Comparison of ENCODE assay signal across 29 cellular contexts in genomic region chr7:151437866-151438516, GRCh38. TPM values are rescaled to one million over a fixed set of nuclear protein-coding genes. Genes with fewer than 3 reads are reported as not detected.
"Had no signal": no experiment of that assay in that cellular context is flagged by ENCODE, and none has a peak within 500 bp of the region (broad histone marks: within the 10 kb centered on the region; RNA-seq: fewer than 3 reads in every experiment).

No MANE protein-coding gene starts in this region.

- H3K9me3 Mint-ChIP-seq: activated naive CD4-positive, alpha-beta T cell treated with anti-CD3 and anti-CD28 coated beads, Interleukin-2, amount 50 U/mL, for 24 hours; activated naive CD8-positive, alpha-beta T cell treated with anti-CD3 and anti-CD28 coated beads, Interleukin-2, amount 50 U/mL, for 24 hours; memory B cell; naive thymus-derived CD8-positive, alpha-beta T cell; neural crest cell; stimulated activated effector memory CD8-positive, alpha-beta T cell treated with anti-CD3 and anti-CD28 coated beads, Interleukin-12 subunit alpha, Interleukin-12 subunit beta, amount 100 ng/mL, for 72 hours; stimulated activated naive CD8-positive, alpha-beta T cell treated with anti-CD3 and anti-CD28 coated beads, Interleukin-15, Interleukin-2, amounts not matched to agents 100 ng/mL and 50 ng/mL, for 24 hours; T-helper 2 cell treated with Interferon-gamma antibody and Interleukin-4, amounts not matched to agents 5 μg/mL and 100 μg/mL, for 36 hours had no signal

- H3K4me3 Mint-ChIP-seq: activated naive CD4-positive, alpha-beta T cell treated with anti-CD3 and anti-CD28 coated beads, Interleukin-2, amount 50 U/mL, for 24 hours; activated naive CD8-positive, alpha-beta T cell treated with anti-CD3 and anti-CD28 coated beads, Interleukin-2, amount 50 U/mL, for 24 hours; memory B cell; neural crest cell; stimulated activated effector memory CD8-positive, alpha-beta T cell treated with anti-CD3 and anti-CD28 coated beads, Interleukin-12 subunit alpha, Interleukin-12 subunit beta, amount 100 ng/mL, for 72 hours; stimulated activated naive CD8-positive, alpha-beta T cell treated with anti-CD3 and anti-CD28 coated beads, Interleukin-15, Interleukin-2, amounts not matched to agents 100 ng/mL and 50 ng/mL, for 24 hours; T-helper 2 cell treated with Interferon-gamma antibody and Interleukin-4, amounts not matched to agents 5 μg/mL and 100 μg/mL, for 36 hours had no signal

- H3K36me3 ChIP-seq: gastroesophageal sphincter, tibial nerve had no signal

- H3K79me2 ChIP-seq: hepatocyte had no signal

- H3K4me3 ChIP-seq: dorsolateral prefrontal cortex, gastroesophageal sphincter, hepatocyte, skin epidermis, tibial nerve had no signal

- H3K27ac Mint-ChIP-seq: activated naive CD4-positive, alpha-beta T cell treated with anti-CD3 and anti-CD28 coated beads, Interleukin-2, amount 50 U/mL, for 24 hours; activated naive CD8-positive, alpha-beta T cell treated with anti-CD3 and anti-CD28 coated beads, Interleukin-2, amount 50 U/mL, for 24 hours; memory B cell; stimulated activated effector memory CD8-positive, alpha-beta T cell treated with anti-CD3 and anti-CD28 coated beads, Interleukin-12 subunit alpha, Interleukin-12 subunit beta, amount 100 ng/mL, for 72 hours; stimulated activated naive CD8-positive, alpha-beta T cell treated with anti-CD3 and anti-CD28 coated beads, Interleukin-15, Interleukin-2, amounts not matched to agents 100 ng/mL and 50 ng/mL, for 24 hours; T-helper 2 cell treated with Interferon-gamma antibody and Interleukin-4, amounts not matched to agents 5 μg/mL and 100 μg/mL, for 36 hours had no signal

- DNase-seq: activated CD4-positive, alpha-beta T cell treated with anti-CD3 and anti-CD28 coated beads for 4 hours; activated CD4-positive, alpha-beta T cell treated with anti-CD3 and anti-CD28 coated beads, Interleukin-2, amount 50 U/mL, for 4 hours; activated CD4-positive, CD25-positive, alpha-beta regulatory T cell; activated CD8-positive, alpha-beta memory T cell treated with anti-CD3 and anti-CD28 coated beads for 24 hours; activated naive CD8-positive, alpha-beta T cell treated with anti-CD3 and anti-CD28 coated beads, Interleukin-2, amount 50 U/mL, for 24 hours; amygdala; effector memory CD4-positive, alpha-beta T cell; erythroblast; naive thymus-derived CD8-positive, alpha-beta T cell; occipital lobe; right cardiac atrium; stimulated activated CD4-positive, alpha-beta T cell treated with anti-CD3 and anti-CD28 coated beads, Interleukin-4, amount 100 ng/mL, for 24 hours; T-helper 1 cell had no signal

- H3K4me2 ChIP-seq: hepatocyte had no signal

- H3K27ac ChIP-seq: hepatocyte had no signal

- ATAC-seq: activated naive CD8-positive, alpha-beta T cell treated with anti-CD3 and anti-CD28 coated beads, Interleukin-2, amount 50 U/mL, for 24 hours; gastroesophageal sphincter; naive thymus-derived CD8-positive, alpha-beta T cell; right cardiac atrium; stimulated activated effector memory CD8-positive, alpha-beta T cell treated with anti-CD3 and anti-CD28 coated beads, Interleukin-12 subunit alpha, Interleukin-12 subunit beta, amount 100 ng/mL, for 72 hours had no signal

- H3K9me3 ChIP-seq: gastroesophageal sphincter, tibial nerve had no signal

- H3K36me3 Mint-ChIP-seq: activated naive CD4-positive, alpha-beta T cell treated with anti-CD3 and anti-CD28 coated beads, Interleukin-2, amount 50 U/mL, for 24 hours; memory B cell; naive thymus-derived CD8-positive, alpha-beta T cell; stimulated activated effector memory CD8-positive, alpha-beta T cell treated with anti-CD3 and anti-CD28 coated beads, Interleukin-12 subunit alpha, Interleukin-12 subunit beta, amount 100 ng/mL, for 72 hours had no signal

- H3K27me3 Mint-ChIP-seq: activated naive CD4-positive, alpha-beta T cell treated with anti-CD3 and anti-CD28 coated beads, Interleukin-2, amount 50 U/mL, for 24 hours; activated naive CD8-positive, alpha-beta T cell treated with anti-CD3 and anti-CD28 coated beads, Interleukin-2, amount 50 U/mL, for 24 hours; stimulated activated naive CD8-positive, alpha-beta T cell treated with anti-CD3 and anti-CD28 coated beads, Interleukin-15, Interleukin-2, amounts not matched to agents 100 ng/mL and 50 ng/mL, for 24 hours had no signal

- FAIRE-seq: bronchial epithelial cell, colon, urothelium cell line had no signal

- H3K27me3 ChIP-seq: hepatocyte had no signal

- H2AFZ ChIP-seq: hepatocyte had no signal

RNA-seq across cellular contexts. Expression of gene CRYGN, which starts 1.9 kb away (rescaled TPM):
- total RNA-seq: bronchial epithelial cell, hepatocyte, lower leg skin, occipital lobe had no signal

RNA-seq across cellular contexts. Expression of gene WDR86, which starts 28.2 kb away (rescaled TPM):
- polyA plus RNA-seq: fibroblast of lung had no signal
